Comparison of ENCODE assay signal across 22 cellular contexts in genomic region chr19:11236324-11237301, GRCh38. TPM values are rescaled to one million over a fixed set of nuclear protein-coding genes. Genes with fewer than 3 reads are reported as not detected.
DNase-seq lines count a peak whose midpoint lies in the region; ATAC-seq, FAIRE-seq and TF ChIP-seq lines count a peak whose summit lies in the region.
"Had no signal": no experiment of that assay in that cellular context is flagged by ENCODE, and none has a peak within 500 bp of the region (broad histone marks: within the 10 kb centered on the region; RNA-seq: fewer than 3 reads in every experiment).

No MANE protein-coding gene starts in this region.

- H3K4me1 ChIP-seq in K562 (replicated peaks in 1 of 2; ENCODE audit: control insufficient read depth in 2 of 2, insufficient read depth in 2 of 2, low read length in 2 of 2) (peaks cover 0 to 28% of the 10 kb centered on the region in 2 experiments; a peak in 1 of 5 replicates), right lobe of liver (peaks cover 0 to 43% (median 12%) of the 10 kb centered on the region in 4 donors), subcutaneous abdominal adipose tissue (ENCODE audit: control insufficient read depth in 5 of 5, insufficient read depth in 5 of 5, low read length in 5 of 5) (peaks cover 0 to 74% (median 44%) of the 10 kb centered on the region in 5 donors)

- no peak overlapping the region for H3K4me2 ChIP-seq in K562 (ENCODE audit: insufficient read depth, low read length)

- in situ Hi-C loops in K562 (cut with MboI): no loop called here

- intact Hi-C loops in K562 (cut with micrococcal nuclease): no loop called here
- intact Hi-C loops in right lobe of liver (cut with DNase I): no loop called here
- intact Hi-C loops in activated T-helper 1 cell treated with anti-CD3 and anti-CD28 coated beads, Interleukin-12 subunit alpha, Interleukin-12 subunit beta, Interleukin-2, Interleukin-4 antibody, amounts not matched to agents 30 ng/mL and 10 ng/mL and 1 ng/mL, durations not matched to agents 14 hours and 24 hours and 36 hours (cut with micrococcal nuclease): no loop called here

- H3K27me3 ChIP-seq in K562 (ENCODE audit: control insufficient read depth in 2 of 2, insufficient read depth in 2 of 2, low read length in 2 of 2) (no peaks in the 10 kb centered on the region), right lobe of liver (no peaks in the 10 kb centered on the region), subcutaneous abdominal adipose tissue (ENCODE audit: control insufficient read depth in 5 of 5, insufficient read depth in 4 of 5, low read length in 5 of 5) (no peaks in the 10 kb centered on the region)

- no peaks in the 10 kb centered on the region for H3K9me3 ChIP-seq in K562 (replicated peaks; ENCODE audit: control insufficient read depth, insufficient read depth, low read depth, low read length)
- no peaks in the 10 kb centered on the region for H3K9me3 ChIP-seq in right lobe of liver
- H3K9me3 ChIP-seq in subcutaneous abdominal adipose tissue (ENCODE audit: control insufficient read depth in 5 of 5, low read length in 5 of 5): peaks cover 0 to 11% (median 4%) of the 10 kb centered on the region in 5 donors

- BruUV-seq in K562 (replicated peaks; lab: Mats Ljungman, UMichigan): no TSS peak

- 0 out of 3 replicates have a peak, but pooled peaks cover 3% of the 10 kb centered on the region for H3K36me3 ChIP-seq in K562 (ENCODE audit: control insufficient read depth, insufficient read depth, low read length)
- H3K36me3 ChIP-seq in right lobe of liver: peaks cover 0 to 20% (median 0%) of the 10 kb centered on the region in 4 donors
- H3K36me3 ChIP-seq in subcutaneous abdominal adipose tissue (ENCODE audit: control insufficient read depth in 5 of 5, insufficient read depth in 5 of 5, low read length in 5 of 5): peaks cover 5 to 82% (median 72%) of the 10 kb centered on the region in 5 donors

- peak overlapping the region in 1 of 2 experiments; percentile 40; a peak in 2 of 4 replicates for H3K9ac ChIP-seq in K562 (ENCODE audit: insufficient read depth in 1 of 2, low read depth in 2 of 2, low read length in 2 of 2)
- no peak overlapping the region for H3K9ac ChIP-seq in subcutaneous abdominal adipose tissue (ENCODE audit: low read length in 5 of 5)

- no peaks in the 10 kb centered on the region for H3K27me3 Mint-ChIP-seq in activated T-helper 1 cell treated with anti-CD3 and anti-CD28 coated beads, Interleukin-12 subunit alpha, Interleukin-12 subunit beta, Interleukin-2, Interleukin-4 antibody, amounts not matched to agents 30 ng/mL and 10 ng/mL and 1 ng/mL, durations not matched to agents 14 hours and 24 hours and 36 hours (ENCODE audit: insufficient read depth)

- WGBS in K562 (ENCODE audit: insufficient coverage, low coverage, missing lambda C conversion rate): 76% methylated on average over 27 of the region's 31 CpGs
- WGBS in right lobe of liver (ENCODE audit: insufficient coverage, low coverage, low lambda C conversion rate, missing lambda C conversion rate): 22% methylated on average over 13 of the region's 31 CpGs

- no peak for FAIRE-seq in K562 (lab: Jason Lieb, UNC)
- FAIRE-seq: HTR-8/SVneo had no signal

- H3K9me1 ChIP-seq in K562 (ENCODE audit: control insufficient read depth, insufficient read depth, low read length): no peaks in the 10 kb centered on the region

- TF ChIP-seq EP300 in K562 (IDR thresholded peaks at IDR 0.05; ENCODE audit: low read length): no peak

- peaks cover 5% of the 10 kb centered on the region for H3K9me3 Mint-ChIP-seq in activated T-helper 1 cell treated with anti-CD3 and anti-CD28 coated beads, Interleukin-12 subunit alpha, Interleukin-12 subunit beta, Interleukin-2, Interleukin-4 antibody, amounts not matched to agents 30 ng/mL and 10 ng/mL and 1 ng/mL, durations not matched to agents 14 hours and 24 hours and 36 hours

- H3K79me2 ChIP-seq in K562 (ENCODE audit: control insufficient read depth, insufficient read depth, low read length): no peaks in the 10 kb centered on the region

- no peaks in the 10 kb centered on the region for H3K36me3 Mint-ChIP-seq in activated T-helper 1 cell treated with anti-CD3 and anti-CD28 coated beads, Interleukin-12 subunit alpha, Interleukin-12 subunit beta, Interleukin-2, Interleukin-4 antibody, amounts not matched to agents 30 ng/mL and 10 ng/mL and 1 ng/mL, durations not matched to agents 14 hours and 24 hours and 36 hours (ENCODE audit: low read depth)

- no peak overlapping the region for H3K4me3 Mint-ChIP-seq in activated T-helper 1 cell treated with anti-CD3 and anti-CD28 coated beads, Interleukin-12 subunit alpha, Interleukin-12 subunit beta, Interleukin-2, Interleukin-4 antibody, amounts not matched to agents 30 ng/mL and 10 ng/mL and 1 ng/mL, durations not matched to agents 14 hours and 24 hours and 36 hours
- H3K4me3 Mint-ChIP-seq: CD4-positive, alpha-beta memory T cell had no signal

- H2AFZ ChIP-seq in K562 (ENCODE audit: low read depth, low read length): no peak overlapping the region

- no peaks in the 10 kb centered on the region for H4K20me1 ChIP-seq in K562 (replicated peaks; ENCODE audit: control insufficient read depth, insufficient read depth, low read length)

- DNase-seq in HuH-7 (ENCODE audit: low spot score) (peak; percentile 56), K562 (ENCODE audit: extremely low read depth in 1 of 4, low spot score in 3 of 4) (no peak), right lobe of liver (peak; percentile 91 to 99 (median 98)), GM19238 (ENCODE audit: insufficient read length, low spot score) (no peak), kidney tubule cell (ENCODE audit: low spot score) (no peak)
- no peak for DNase-seq in activated T-helper 1 cell treated with anti-CD3 and anti-CD28 coated beads, Interleukin-12 subunit alpha, Interleukin-12 subunit beta, Interleukin-2, Interleukin-4 antibody, amounts not matched to agents 30 ng/mL and 10 ng/mL and 1 ng/mL, durations not matched to agents 14 hours and 24 hours and 36 hours (ENCODE audit: low spot score)
- DNase-seq: CD4-positive, alpha-beta memory T cell; DMS79 treated with DMSO at 0.1 percent for 48 hours; HCEC 1CT; KBM-7; NCI-H1436; NCI-H2029 treated with DMSO at 0.1 percent for 48 hours; NCI-H2171 treated with DMSO at 0.1 percent for 48 hours; SHP77 had no signal

- ATAC-seq in K562 (no peak), right lobe of liver (peak; percentile 51 to 71 (median 64))
- ATAC-seq: Panc1, SK-N-SH treated with all-trans-retinoic acid at 6 μM for 48 hours had no signal

- TF ChIP-seq POLR2A in K562 (conservative IDR thresholded peaks at IDR 0.05) (no peak), right lobe of liver (IDR thresholded peaks at IDR 0.05) (peak; percentile 26)

- POLR2A ChIA-PET in K562 (lab: Yijun Ruan, JAX): no interaction called here

- no peak overlapping the region for H3K27ac Mint-ChIP-seq in activated T-helper 1 cell treated with anti-CD3 and anti-CD28 coated beads, Interleukin-12 subunit alpha, Interleukin-12 subunit beta, Interleukin-2, Interleukin-4 antibody, amounts not matched to agents 30 ng/mL and 10 ng/mL and 1 ng/mL, durations not matched to agents 14 hours and 24 hours and 36 hours
- H3K27ac Mint-ChIP-seq: CD4-positive, alpha-beta memory T cell had no signal

- H3K27ac ChIP-seq in K562 (ENCODE audit: extremely low read depth, low read depth, low read length) (no peak overlapping the region), right lobe of liver (peak overlapping the region; percentile 61 to 91 (median 68)), subcutaneous abdominal adipose tissue (ENCODE audit: low read depth, low read length) (peak overlapping the region; percentile 55)
- H3K27ac ChIP-seq: HL-60 had no signal

- H3K4me3 ChIP-seq in K562 (no peak overlapping the region), right lobe of liver (peak overlapping the region in 2 of 3 donors; percentile 32 to 40), subcutaneous abdominal adipose tissue (ENCODE audit: low read depth in 1 of 5, low read length in 5 of 5) (no peak overlapping the region)

- TF ChIP-seq RAD21 in K562 (CRISPR knock-in tag; conservative IDR thresholded peaks at IDR 0.05 in 1 of 2, IDR thresholded peaks at IDR 0.05 in 1 of 2): no peak

- TF ChIP-seq CTCF in K562 (IDR thresholded peaks at IDR 0.05 in 2 of 3, conservative IDR thresholded peaks at IDR 0.05 in 1 of 3; ENCODE audit: insufficient read depth in 2 of 3, low read depth in 1 of 3, low read length in 3 of 3) (no peak), right lobe of liver (IDR thresholded peaks at IDR 0.05) (peak in 1 of 4 donors; percentile 19)

- no peaks in the 10 kb centered on the region for H3K4me1 Mint-ChIP-seq in activated T-helper 1 cell treated with anti-CD3 and anti-CD28 coated beads, Interleukin-12 subunit alpha, Interleukin-12 subunit beta, Interleukin-2, Interleukin-4 antibody, amounts not matched to agents 30 ng/mL and 10 ng/mL and 1 ng/mL, durations not matched to agents 14 hours and 24 hours and 36 hours (ENCODE audit: low read depth)
- H3K4me1 Mint-ChIP-seq: CD4-positive, alpha-beta memory T cell had no signal

- CTCF ChIA-PET in K562 (lab: Yijun Ruan, JAX; ENCODE audit: low intra/inter-chr PET ratio): no interaction called here

RNA-seq across cellular contexts. Expression of gene ANGPTL8, which starts 2.8 kb away (rescaled TPM):
- not detected in 2 replicates for total RNA-seq in K562 (2011; cell fraction: chromatin; rRNA removed; ENCODE audit: low replicate concordance)
- not detected in 2 replicates for total RNA-seq in K562 (2011; cell fraction: nucleolus; rRNA removed)
- not detected in 2 replicates for total RNA-seq in K562 (2011; cell fraction: nucleoplasm; rRNA removed)
- total RNA-seq in K562 (2014; rRNA removed) (not detected in 2 replicates), K562 (2014; rRNA removed; fragmentation: Illumina TruSeq; extraction: Trizol) (not detected in 2 replicates), K562 (2015; rRNA removed; fragmentation: Illumina TruSeq; extraction: Trizol) (not detected in 2 replicates), K562 (2021) (not detected in 2 replicates), right lobe of liver (100 to 1,000 TPM in 4 of 6 experiments, 10 to 100 TPM in 2; 56.7 to 287 (median 140) TPM)
- polyA plus RNA-seq in K562 (2011; rRNA removed) (not detected in 2 replicates), K562 (2014; fragmentation: Illumina TruSeq; extraction: Trizol) (not detected in 2 replicates), K562 (2014; fragmentation: Nextera tagmentation; extraction: Ambion mirVana) (not detected), K562 (2014; rRNA removed) (not detected in 2 replicates)
- not detected in 2 replicates for polyA plus RNA-seq in K562 (2011; cell fraction: cytosol; rRNA removed)
- not detected in 2 replicates for polyA plus RNA-seq in K562 (2011; cell fraction: nucleus; rRNA removed)
- polyA plus RNA-seq in K562 (2012): not detected in 2 replicates
- not detected in 2 replicates for polyA minus RNA-seq in K562 (2011; rRNA and poly(A)+ RNA removed)
- polyA minus RNA-seq in K562 (2011; cell fraction: cytosol; rRNA and poly(A)+ RNA removed): not detected in 2 replicates
- not detected in 2 replicates for polyA minus RNA-seq in K562 (2011; cell fraction: nucleus; rRNA and poly(A)+ RNA removed)
- not detected in 2 replicates for total RNA-seq in activated T-helper 1 cell treated with anti-CD3 and anti-CD28 coated beads, Interleukin-12 subunit alpha, Interleukin-12 subunit beta, Interleukin-2, Interleukin-4 antibody, amounts not matched to agents 30 ng/mL and 10 ng/mL and 1 ng/mL, durations not matched to agents 14 hours and 24 hours and 36 hours
- total RNA-seq: CD4-positive, alpha-beta memory T cell; G401; NCI-H460 had no signal
- polyA plus RNA-seq: BJ; CD4-positive, alpha-beta memory T cell had no signal

RNA-seq across cellular contexts. Expression of gene DOCK6, which starts 25.7 kb away (rescaled TPM):
- total RNA-seq in K562 (2011; cell fraction: chromatin; rRNA removed; ENCODE audit: low replicate concordance): 79.9 and 184 TPM in 2 replicates
- total RNA-seq in K562 (2011; cell fraction: nucleolus; rRNA removed): 88.2 and 89.2 TPM in 2 replicates
- 65.6 and 76.9 TPM in 2 replicates for total RNA-seq in K562 (2011; cell fraction: nucleoplasm; rRNA removed)
- 3.8 and 5.7 TPM in 2 replicates for total RNA-seq in K562 (2014; rRNA removed)
- total RNA-seq in K562 (2014; rRNA removed; fragmentation: Illumina TruSeq; extraction: Trizol): 2.0 and 2.4 TPM in 2 replicates
- total RNA-seq in K562 (2015; rRNA removed; fragmentation: Illumina TruSeq; extraction: Trizol): 1.9 and 2.3 TPM in 2 replicates
- total RNA-seq in K562 (2021): 19.3 and 20.2 TPM in 2 replicates
- 7.0 and 14.5 TPM in 2 replicates for polyA plus RNA-seq in K562 (2011; rRNA removed)
- polyA plus RNA-seq in K562 (2011; cell fraction: cytosol; rRNA removed): 8.0 and 14.5 TPM in 2 replicates
- polyA plus RNA-seq in K562 (2011; cell fraction: nucleus; rRNA removed): 78.6 and 79.9 TPM in 2 replicates
- polyA plus RNA-seq in K562 (2012): 7.9 and 22.7 TPM in 2 replicates
- 4.4 and 7.3 TPM in 2 replicates for polyA plus RNA-seq in K562 (2014; fragmentation: Illumina TruSeq; extraction: Trizol)
- polyA plus RNA-seq in K562 (2014; fragmentation: Nextera tagmentation; extraction: Ambion mirVana): under 1 TPM; 0.35 to 0.46 TPM
- 10.0 and 11.8 TPM in 2 replicates for polyA plus RNA-seq in K562 (2014; rRNA removed)
- 5.3 and 5.8 TPM in 2 replicates for polyA minus RNA-seq in K562 (2011; rRNA and poly(A)+ RNA removed)
- polyA minus RNA-seq in K562 (2011; cell fraction: cytosol; rRNA and poly(A)+ RNA removed): 8.8 and 17.8 TPM in 2 replicates
- 15.8 and 20.2 TPM in 2 replicates for polyA minus RNA-seq in K562 (2011; cell fraction: nucleus; rRNA and poly(A)+ RNA removed)
- 10 to 100 TPM; 19.9 to 45.9 (median 30.4) TPM for total RNA-seq in right lobe of liver
- total RNA-seq in activated T-helper 1 cell treated with anti-CD3 and anti-CD28 coated beads, Interleukin-12 subunit alpha, Interleukin-12 subunit beta, Interleukin-2, Interleukin-4 antibody, amounts not matched to agents 30 ng/mL and 10 ng/mL and 1 ng/mL, durations not matched to agents 14 hours and 24 hours and 36 hours: 1.1 and 1.2 TPM in 2 replicates
- polyA plus RNA-seq: CD4-positive, alpha-beta memory T cell had no signal

RNA-seq across cellular contexts. Expression of gene KANK2, which starts 39.3 kb away (rescaled TPM):
- 29.2 and 60.7 TPM in 2 replicates for total RNA-seq in K562 (2011; cell fraction: chromatin; rRNA removed; ENCODE audit: low replicate concordance)
- 29.0 and 31.2 TPM in 2 replicates for total RNA-seq in K562 (2011; cell fraction: nucleolus; rRNA removed)
- 30.1 and 39.5 TPM in 2 replicates for total RNA-seq in K562 (2011; cell fraction: nucleoplasm; rRNA removed)
- total RNA-seq in K562 (2014; rRNA removed) (32.2 and 41.2 TPM in 2 replicates), K562 (2014; rRNA removed; fragmentation: Illumina TruSeq; extraction: Trizol) (12.7 and 13.9 TPM in 2 replicates), K562 (2015; rRNA removed; fragmentation: Illumina TruSeq; extraction: Trizol) (19.8 and 21.3 TPM in 2 replicates), K562 (2021) (36.0 and 37.5 TPM in 2 replicates), right lobe of liver (10 to 100 TPM; 36.3 to 65.4 (median 50.4) TPM)
- polyA plus RNA-seq in K562 (2011; rRNA removed) (10.8 and 13.5 TPM in 2 replicates), K562 (2014; fragmentation: Illumina TruSeq; extraction: Trizol) (47.7 and 47.8 TPM in 2 replicates), K562 (2014; fragmentation: Nextera tagmentation; extraction: Ambion mirVana) (1 to 10 TPM; 4.4 to 5.6 TPM), K562 (2014; rRNA removed) (17.4 and 24.6 TPM in 2 replicates)
- 9.4 and 26.1 TPM in 2 replicates for polyA plus RNA-seq in K562 (2011; cell fraction: cytosol; rRNA removed)
- 15.1 and 27.0 TPM in 2 replicates for polyA plus RNA-seq in K562 (2011; cell fraction: nucleus; rRNA removed)
- polyA plus RNA-seq in K562 (2012): 30.1 and 49.8 TPM in 2 replicates
- 7.2 and 12.8 TPM in 2 replicates for polyA minus RNA-seq in K562 (2011; rRNA and poly(A)+ RNA removed)
- 18.5 and 26.0 TPM in 2 replicates for polyA minus RNA-seq in K562 (2011; cell fraction: cytosol; rRNA and poly(A)+ RNA removed)
- polyA minus RNA-seq in K562 (2011; cell fraction: nucleus; rRNA and poly(A)+ RNA removed): 6.7 and 6.9 TPM in 2 replicates
- total RNA-seq in activated T-helper 1 cell treated with anti-CD3 and anti-CD28 coated beads, Interleukin-12 subunit alpha, Interleukin-12 subunit beta, Interleukin-2, Interleukin-4 antibody, amounts not matched to agents 30 ng/mL and 10 ng/mL and 1 ng/mL, durations not matched to agents 14 hours and 24 hours and 36 hours: 2.7 and 3.9 TPM in 2 replicates

RNA-seq across cellular contexts. Expression of gene TSPAN16, which starts 59.3 kb away (rescaled TPM):
- total RNA-seq in K562 (2011; cell fraction: chromatin; rRNA removed; ENCODE audit: low replicate concordance): not detected in 2 replicates
- total RNA-seq in K562 (2011; cell fraction: nucleolus; rRNA removed): not detected in 2 replicates
- total RNA-seq in K562 (2011; cell fraction: nucleoplasm; rRNA removed): not detected in 2 replicates
- not detected in 2 replicates for total RNA-seq in K562 (2014; rRNA removed)
- total RNA-seq in K562 (2014; rRNA removed; fragmentation: Illumina TruSeq; extraction: Trizol): not detected in 2 replicates
- not detected in 2 replicates for total RNA-seq in K562 (2015; rRNA removed; fragmentation: Illumina TruSeq; extraction: Trizol)
- not detected in 2 replicates for total RNA-seq in K562 (2021)
- polyA plus RNA-seq in K562 (2011; rRNA removed): not detected in 2 replicates
- polyA plus RNA-seq in K562 (2011; cell fraction: cytosol; rRNA removed): not detected in 2 replicates
- not detected in 2 replicates for polyA plus RNA-seq in K562 (2011; cell fraction: nucleus; rRNA removed)
- not detected in 2 replicates for polyA plus RNA-seq in K562 (2012)
- polyA plus RNA-seq in K562 (2014; fragmentation: Illumina TruSeq; extraction: Trizol): not detected in 2 replicates
- not detected for polyA plus RNA-seq in K562 (2014; fragmentation: Nextera tagmentation; extraction: Ambion mirVana)
- not detected in 2 replicates for polyA plus RNA-seq in K562 (2014; rRNA removed)
- polyA minus RNA-seq in K562 (2011; rRNA and poly(A)+ RNA removed): not detected in 2 replicates
- polyA minus RNA-seq in K562 (2011; cell fraction: cytosol; rRNA and poly(A)+ RNA removed): not detected in 2 replicates
- not detected in 2 replicates for polyA minus RNA-seq in K562 (2011; cell fraction: nucleus; rRNA and poly(A)+ RNA removed)
- total RNA-seq in right lobe of liver: not detected
- not detected in 2 replicates for total RNA-seq in activated T-helper 1 cell treated with anti-CD3 and anti-CD28 coated beads, Interleukin-12 subunit alpha, Interleukin-12 subunit beta, Interleukin-2, Interleukin-4 antibody, amounts not matched to agents 30 ng/mL and 10 ng/mL and 1 ng/mL, durations not matched to agents 14 hours and 24 hours and 36 hours
- total RNA-seq: CD4-positive, alpha-beta memory T cell; G401; NCI-H460 had no signal
- polyA plus RNA-seq: BJ; CD4-positive, alpha-beta memory T cell had no signal

Comparison
In these comparisons a context has a peak if more than half of its experiments do, and no peak if none do; other contexts are left out.
1. DNase-seq: peak in HuH-7 (single experiment) and right lobe of liver (3 of 3); none in K562 (0 of 4), GM19238 (single experiment), activated T-helper 1 cell treated with anti-CD3 and anti-CD28 coated beads, Interleukin-12 subunit alpha, Interleukin-12 subunit beta, Interleukin-2, Interleukin-4 antibody, amounts not matched to agents 30 ng/mL and 10 ng/mL and 1 ng/mL, durations not matched to agents 14 hours and 24 hours and 36 hours (single experiment) and kidney tubule cell (single experiment).
2. H3K4me3 ChIP-seq: peak in right lobe of liver (2 of 3); none in K562 (single experiment) and subcutaneous abdominal adipose tissue (0 of 5).
3. RNA of gene ANGPTL8, which starts 2.8 kb away (total RNA-seq): 56.7 to 287 TPM in right lobe of liver; not detected in K562 and not detected in activated T-helper 1 cell treated with anti-CD3 and anti-CD28 coated beads, Interleukin-12 subunit alpha, Interleukin-12 subunit beta, Interleukin-2, Interleukin-4 antibody, amounts not matched to agents 30 ng/mL and 10 ng/mL and 1 ng/mL, durations not matched to agents 14 hours and 24 hours and 36 hours; every median in the first group is over 10 times any median in the second.